20 cellular contexts compared by ENCODE assay signal in the genomic region with DNA sequence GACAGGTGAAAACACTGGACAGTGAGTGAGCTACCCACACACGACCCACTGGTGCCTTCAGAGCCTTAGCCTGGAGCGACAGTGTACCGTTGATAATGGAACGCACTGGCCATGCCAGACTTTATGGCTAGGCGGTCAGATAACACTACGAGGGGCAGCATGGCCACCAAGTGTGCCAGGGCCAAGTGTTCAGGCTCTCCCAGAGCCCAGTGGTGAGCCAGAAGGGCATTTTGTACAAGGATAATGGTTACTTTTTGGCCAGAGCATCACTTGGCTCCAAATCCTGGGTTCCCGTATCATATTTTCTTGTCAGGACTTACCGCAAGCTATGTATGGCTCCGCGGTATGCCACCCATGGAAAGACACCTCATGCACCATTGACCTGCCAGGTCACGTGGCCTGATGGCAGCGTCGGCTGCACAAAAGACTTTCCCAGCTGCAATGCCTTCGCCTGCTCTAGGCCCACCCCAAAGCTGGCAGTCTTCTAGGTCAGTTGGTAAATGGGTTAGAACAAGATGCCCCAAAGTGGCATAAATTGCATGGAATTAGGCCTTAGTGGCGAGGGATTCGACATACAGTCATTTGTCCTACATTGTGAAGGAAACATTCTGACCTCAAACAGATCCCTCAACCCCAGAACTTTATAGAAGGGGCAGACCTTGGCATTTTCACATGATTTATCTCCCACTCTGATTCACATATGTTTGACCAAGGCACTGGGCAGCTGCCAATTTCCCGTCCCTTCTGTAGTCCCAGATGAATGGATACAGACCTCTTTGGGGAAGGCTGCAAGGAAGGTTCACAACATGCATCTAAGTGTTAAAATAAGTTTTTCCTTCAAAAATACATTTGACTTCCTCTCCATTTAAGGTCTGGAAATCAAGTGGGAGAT. TPM values are rescaled to one million over a fixed set of nuclear protein-coding genes. Genes with fewer than 3 reads are reported as not detected.
"Had no signal": no experiment of that assay in that cellular context is flagged by ENCODE, and none has a peak within 500 bp of the region (broad histone marks: within the 10 kb centered on the region; RNA-seq: fewer than 3 reads in every experiment).

No MANE protein-coding gene starts in this region.

- FAIRE-seq: bronchial epithelial cell, colon had no signal

- DNase-seq: activated CD4-positive, alpha-beta T cell treated with anti-CD3 and anti-CD28 coated beads, Interleukin-2, amount 50 U/mL, for 48 hours; activated CD4-positive, CD25-positive, alpha-beta regulatory T cell treated with anti-CD3 and anti-CD28 coated beads, Interleukin-2, amount 50 U/mL, for 72 hours; activated CD8-positive, alpha-beta memory T cell treated with anti-CD3 and anti-CD28 coated beads, Interleukin-2, amount 10 ng/mL, durations not matched to agents 7 days and 5 days; activated effector memory CD4-positive, alpha-beta T cell treated with anti-CD3 and anti-CD28 coated beads, Interleukin-2, amount 50 U/mL, for 16 hours; activated T-cell treated with anti-CD3 and anti-CD28 coated beads, Interleukin-2, amount 50 U/mL, for 24 hours; effector CD4-positive, alpha-beta T cell; left cardiac atrium; mammary epithelial cell; SIG-M5; spleen; stimulated activated CD4-positive, alpha-beta T cell treated with anti-CD3 and anti-CD28 coated beads, Interleukin-1b, Interleukin-23, amount 100 ng/mL, for 48 hours; transverse colon had no signal

- H3K4me3 ChIP-seq: spleen, transverse colon had no signal

- H3K36me3 ChIP-seq: spleen, transverse colon had no signal

- H3K4me1 ChIP-seq: transverse colon had no signal

- H3K27me3 ChIP-seq: spleen, transverse colon had no signal

- ATAC-seq: activated CD8-positive, alpha-beta memory T cell treated with anti-CD3 and anti-CD28 coated beads, Interleukin-2, amount 10 ng/mL, durations not matched to agents 7 days and 5 days; activated naive CD4-positive, alpha-beta T cell treated with anti-CD3 and anti-CD28 coated beads, Interleukin-2, amount 50 U/mL, for 72 hours; stimulated activated memory B cell treated with anti-CD40 and anti-IgM and Interleukin-4, amounts not matched to agents 10 μg/mL and 1 μg/mL and 100 μg/mL, for 72 hours had no signal

- H3K27ac ChIP-seq: spleen, transverse colon had no signal

- H3K9me3 ChIP-seq: spleen, transverse colon had no signal

RNA-seq across cellular contexts. Expression of a gene that starts 12.2 kb away (rescaled TPM):
- total RNA-seq: activated CD8-positive, alpha-beta memory T cell treated with anti-CD3 and anti-CD28 coated beads, Interleukin-2, amount 10 ng/mL, durations not matched to agents 7 days and 5 days; bronchial epithelial cell; fibroblast of lung; mononuclear cell; osteocyte; T-helper 2 cell treated with Interferon-gamma antibody and Interleukin-4, amounts not matched to agents 100 ng/mL and 5 ng/mL, for 36 hours; transverse colon had no signal
- polyA plus RNA-seq: fibroblast of lung, mammary epithelial cell had no signal
